19 cellular contexts compared by ENCODE assay signal in genomic region chr10:95889830-95890229, GRCh38. TPM values are rescaled to one million over a fixed set of nuclear protein-coding genes. Genes with fewer than 3 reads are reported as not detected.
DNase-seq lines count a peak whose midpoint lies in the region; TF ChIP-seq lines count a peak whose summit lies in the region.
"Had no signal": no experiment of that assay in that cellular context is flagged by ENCODE, and none has a peak within 500 bp of the region (broad histone marks: within the 10 kb centered on the region; RNA-seq: fewer than 3 reads in every experiment).

No MANE protein-coding gene starts in this region.

- no peak overlapping the region for H2BK5ac ChIP-seq in mesenchymal stem cell (ENCODE audit: low read depth, low read length, poor library complexity, severe bottlenecking)

- H3K9ac ChIP-seq in endodermal cell (ENCODE audit: extremely low read depth, low read length, poor library complexity, severe bottlenecking), result no peak overlapping the region
- no peak overlapping the region for H3K9ac ChIP-seq in mesenchymal stem cell (ENCODE audit: low read length)
- H3K9ac ChIP-seq: BLaER1 had no signal

- H3K23ac ChIP-seq in mesenchymal stem cell (ENCODE audit: low read length in 2 of 2), result no peak overlapping the region

- H3K27me3 Mint-ChIP-seq in endodermal cell (ENCODE audit: insufficient read depth) (no peaks in the 10 kb centered on the region), progenitor cell of endocrine pancreas (no peaks in the 10 kb centered on the region)
- H3K27me3 Mint-ChIP-seq: B cell; CD4-positive, CD25-positive, alpha-beta regulatory T cell had no signal

- H3K9me3 ChIP-seq in endodermal cell (ENCODE audit: control insufficient read depth, low read length) (peaks cover 7% of the 10 kb centered on the region), mesenchymal stem cell (ENCODE audit: control insufficient read depth, low read length) (no peaks in the 10 kb centered on the region), suprapubic skin (no peaks in the 10 kb centered on the region)
- H3K9me3 ChIP-seq: BLaER1, Caco-2, HAP-1 had no signal

- H3K27ac ChIP-seq in endodermal cell (ENCODE audit: low read depth, low read length), result no peak overlapping the region
- H3K27ac ChIP-seq in mesenchymal stem cell (ENCODE audit: low read length, poor library complexity, severe bottlenecking), result peak overlapping the region; percentile 28
- no peak overlapping the region for H3K27ac ChIP-seq in suprapubic skin
- H3K27ac ChIP-seq: 22Rv1, BLaER1, C4-2B had no signal

- H3K4me3 Mint-ChIP-seq in endodermal cell (no peak overlapping the region), progenitor cell of endocrine pancreas (ENCODE audit: low read depth) (no peak overlapping the region)
- H3K4me3 Mint-ChIP-seq: B cell; CD4-positive, CD25-positive, alpha-beta regulatory T cell; CD8-positive, alpha-beta T cell; HFFc6 had no signal

- H3K14ac ChIP-seq in mesenchymal stem cell (ENCODE audit: low read length in 2 of 2), result no peak overlapping the region

- no peak for TF ChIP-seq POLR2A in suprapubic skin (IDR thresholded peaks at IDR 0.05)

- no peak overlapping the region for H2AFZ ChIP-seq in mesenchymal stem cell (ENCODE audit: low read depth, low read length)

- H3K36me3 Mint-ChIP-seq in endodermal cell (ENCODE audit: low read depth) (peaks cover 53% of the 10 kb centered on the region), progenitor cell of endocrine pancreas (ENCODE audit: insufficient read depth) (peaks cover 35% of the 10 kb centered on the region)

- H3K36me3 ChIP-seq in endodermal cell (ENCODE audit: control insufficient read depth, insufficient read depth, low read length) (peaks cover 39% of the 10 kb centered on the region), mesenchymal stem cell (ENCODE audit: control insufficient read depth in 1 of 2, insufficient read depth in 2 of 2, low read depth in 1 of 2, low read length in 2 of 2) (peaks cover 0 to 27% of the 10 kb centered on the region in 2 experiments), suprapubic skin (peaks cover 21% of the 10 kb centered on the region)

- H3K4ac ChIP-seq in mesenchymal stem cell (ENCODE audit: low read depth in 1 of 2, low read length in 2 of 2), result no peak overlapping the region

- H3K18ac ChIP-seq in mesenchymal stem cell (ENCODE audit: low read depth in 1 of 2, low read length in 2 of 2), result no peak overlapping the region

- H4K8ac ChIP-seq in mesenchymal stem cell (ENCODE audit: low read length), result no peak overlapping the region

- H3K79me1 ChIP-seq in mesenchymal stem cell (replicated peaks; ENCODE audit: low read length, poor library complexity, severe bottlenecking), result peaks cover 9% of the 10 kb centered on the region

- H2AK5ac ChIP-seq in mesenchymal stem cell (ENCODE audit: low read length, severe bottlenecking), result no peak overlapping the region

- H2BK120ac ChIP-seq in mesenchymal stem cell (ENCODE audit: low read depth, low read length), result no peak overlapping the region

- H3K4me1 Mint-ChIP-seq in endodermal cell (peaks cover 36% of the 10 kb centered on the region), progenitor cell of endocrine pancreas (ENCODE audit: low read depth) (peaks cover 29% of the 10 kb centered on the region)

- in situ Hi-C loops in GM13976 (cut with MboI; ENCODE audit: low sequenced_read_pairs, unreplicated experiment), result no loop called here

- H4K91ac ChIP-seq in mesenchymal stem cell (ENCODE audit: low read length), result no peak overlapping the region

- H3K27me3 ChIP-seq in endodermal cell (ENCODE audit: control insufficient read depth, insufficient read depth, low read length, poor library complexity, severe bottlenecking) (no peaks in the 10 kb centered on the region), mesenchymal stem cell (ENCODE audit: control insufficient read depth in 1 of 2, insufficient read depth in 1 of 2, low read length in 2 of 2) (no peaks in the 10 kb centered on the region), suprapubic skin (no peaks in the 10 kb centered on the region)
- H3K27me3 ChIP-seq: BLaER1 had no signal

- no peak for TF ChIP-seq EP300 in suprapubic skin (IDR thresholded peaks at IDR 0.05)

- H2BK12ac ChIP-seq in mesenchymal stem cell (ENCODE audit: low read length in 2 of 2), result no peak overlapping the region

- H2BK15ac ChIP-seq in mesenchymal stem cell (ENCODE audit: low read depth, poor library complexity, severe bottlenecking), result no peak overlapping the region

- H3K9me3 Mint-ChIP-seq in endodermal cell (peaks cover 6% of the 10 kb centered on the region), progenitor cell of endocrine pancreas (ENCODE audit: low read depth) (peaks cover 7% of the 10 kb centered on the region)
- H3K9me3 Mint-ChIP-seq: CD4-positive, CD25-positive, alpha-beta regulatory T cell; CD8-positive, alpha-beta T cell; HFFc6 had no signal

- TF ChIP-seq CTCF in endodermal cell (conservative IDR thresholded peaks at IDR 0.05), result no peak
- TF ChIP-seq CTCF in progenitor cell of endocrine pancreas (IDR thresholded peaks at IDR 0.05; ENCODE audit: unreplicated experiment), result no peak
- no peak for TF ChIP-seq CTCF in GM13976 (IDR thresholded peaks at IDR 0.05; ENCODE audit: borderline replicate concordance, control extremely low read depth, extremely low read depth, insufficient read depth, missing control alignments)
- no peak for TF ChIP-seq CTCF in suprapubic skin (IDR thresholded peaks at IDR 0.05)

- H3K4me1 ChIP-seq in endodermal cell (ENCODE audit: control insufficient read depth, insufficient read depth, low read length) (peaks cover 20% of the 10 kb centered on the region), mesenchymal stem cell (ENCODE audit: control insufficient read depth, insufficient read depth, low read depth, low read length) (no peaks in the 10 kb centered on the region), suprapubic skin (no peaks in the 10 kb centered on the region)
- H3K4me1 ChIP-seq: BLaER1, Caco-2, HAP-1 had no signal

- no peak overlapping the region for H3K27ac Mint-ChIP-seq in endodermal cell
- H3K27ac Mint-ChIP-seq in progenitor cell of endocrine pancreas, result peak overlapping the region; percentile 87
- H3K27ac Mint-ChIP-seq: B cell; CD4-positive, CD25-positive, alpha-beta regulatory T cell; CD8-positive, alpha-beta T cell; HFFc6 had no signal

- H3K4me3 ChIP-seq in endodermal cell (ENCODE audit: low read length) (peak overlapping the region; percentile 12), mesenchymal stem cell (ENCODE audit: insufficient read depth in 1 of 2, low read depth in 1 of 2, low read length in 2 of 2) (no peak overlapping the region), suprapubic skin (no peak overlapping the region)
- H3K4me3 ChIP-seq: BLaER1, HAP-1 had no signal

- DNase-seq in endodermal cell (no peak), mesenchymal stem cell (no peak), progenitor cell of endocrine pancreas (ENCODE audit: low spot score, unreplicated experiment) (no peak), GM13976 (ENCODE audit: low spot score) (no peak), NCI-H2196 (lab: John Stamatoyannopoulos, UW; ENCODE audit: unreplicated experiment) (no peak), suprapubic skin (ENCODE audit: low spot score in 2 of 2) (no peak)
- DNase-seq: Caco-2; CD4-positive, CD25-positive, alpha-beta regulatory T cell; CD8-positive, alpha-beta T cell; DMS153; DND-41; GOT3; HFFc6 had no signal

- no peak overlapping the region for H3K4me2 ChIP-seq in mesenchymal stem cell (ENCODE audit: low read length, poor library complexity, severe bottlenecking)
- H3K4me2 ChIP-seq: BLaER1 had no signal

- 70 to 100% methylated on average over 1 of the region's 2 CpGs for WGBS in endodermal cell (ENCODE audit: insufficient coverage in 1 of 2, insufficient read length in 1 of 2), 2 experiments
- 100% methylated on average over 1 of the region's 2 CpGs for WGBS in mesenchymal stem cell
- 94% methylated on average over 2 of the region's 2 CpGs for WGBS in suprapubic skin

RNA-seq across cellular contexts. Expression of gene CC2D2B, which starts 17.9 kb away (rescaled TPM):
- 1 to 10 TPM in 1 of 2 donors, under 1 TPM in 1; 0.33 to 1.4 TPM for total RNA-seq in endodermal cell
- 0.21 TPM for polyA plus RNA-seq in endodermal cell (2013, experiment 1 of 2)
- not detected for polyA plus RNA-seq in endodermal cell (2013, experiment 2 of 2)
- polyA plus RNA-seq in mesenchymal stem cell (2013, experiment 1 of 2), result 0.07 TPM
- polyA plus RNA-seq in mesenchymal stem cell (2013, experiment 2 of 2), result 0.19 TPM
- total RNA-seq in progenitor cell of endocrine pancreas, result 0.77 and 0.82 TPM in 2 replicates
- total RNA-seq in suprapubic skin, result 1 to 10 TPM in 1 of 4 donors, under 1 TPM in 2, not detected in 1; 0.47 to 3.9 (median 0.72) TPM
- total RNA-seq: CD8-positive, alpha-beta T cell; HFFc6 had no signal
- polyA plus RNA-seq: AG04450 had no signal
